ENCODE assay signal across 8 cellular contexts in genomic region chr12:122880668-122881067, GRCh38. TPM values are rescaled to one million over a fixed set of nuclear protein-coding genes. Genes with fewer than 3 reads are reported as not detected.
A peak's percentile ranks its signal among the peaks of the same experiment; 100 is the strongest.
DNase-seq lines count a peak whose midpoint lies in the region; ATAC-seq and TF ChIP-seq lines count a peak whose summit lies in the region.

No MANE protein-coding gene starts in this region.

- H3K27me3 ChIP-seq in lower lobe of right lung (ENCODE audit: low read depth): no peaks in the 10 kb centered on the region

- no peaks in the 10 kb centered on the region for H3K9me3 ChIP-seq in lower lobe of right lung

- H3K36me3 ChIP-seq in lower lobe of right lung: no peaks in the 10 kb centered on the region

- ATAC-seq in lower lobe of right lung: peak; percentile 58 to 62
- ATAC-seq in HG03039 (IDR thresholded peaks at IDR 0.05; ENCODE audit: unreplicated experiment): no peak
- no peak for ATAC-seq in HG03135 (IDR thresholded peaks at IDR 0.05; ENCODE audit: unreplicated experiment)

- H3K27ac ChIP-seq in caudate nucleus (ENCODE audit: low read depth, low read length) (no peak overlapping the region), lower lobe of right lung (peak overlapping the region; percentile 38)

- DNase-seq in NCI-H1436 (lab: John Stamatoyannopoulos, UW) (peak; percentile 8), NCI-H1436 treated with DMSO at 0.1 percent for 48 hours (lab: John Stamatoyannopoulos, UW) (no peak), NCI-H2227 treated with DMSO at 0.1 percent for 48 hours (lab: John Stamatoyannopoulos, UW) (peak; percentile 26), caudate nucleus (lab: John Stamatoyannopoulos, UW) (peak in 47 of 61 donors; percentile 25 to 84 (median 50)), lower lobe of right lung (no peak), NCI-H1105 treated with DMSO at 0.1 percent for 48 hours (lab: John Stamatoyannopoulos, UW) (no peak)

- intact Hi-C loops in lower lobe of right lung (cut with DNase I): no loop called here

- H3K4me1 ChIP-seq in lower lobe of right lung: peaks cover 89% of the 10 kb centered on the region

- TF ChIP-seq CTCF in lower lobe of right lung (IDR thresholded peaks at IDR 0.05): peak; percentile 37

- H3K4me3 ChIP-seq in lower lobe of right lung: no peak overlapping the region

RNA-seq across cellular contexts. Expression of gene VPS37B, which starts 15.3 kb away (rescaled TPM):
- 34.5 TPM for total RNA-seq in lower lobe of right lung

RNA-seq across cellular contexts. Expression of gene HIP1R, which starts 45.4 kb away (rescaled TPM):
- 28.2 TPM for total RNA-seq in lower lobe of right lung

Comparison
In these comparisons a context has a peak if more than half of its experiments do, and no peak if none do; other contexts are left out.
1. DNase-seq: peak in NCI-H1436 (single experiment), NCI-H2227 treated with DMSO at 0.1 percent for 48 hours (single experiment) and caudate nucleus (47 of 61); none in NCI-H1436 treated with DMSO at 0.1 percent for 48 hours (single experiment), lower lobe of right lung (single experiment) and NCI-H1105 treated with DMSO at 0.1 percent for 48 hours (single experiment).
2. ATAC-seq: peak in lower lobe of right lung (2 of 2); none in HG03039 (single experiment) and HG03135 (single experiment).